Comparison of ENCODE assay signal across 13 cellular contexts in genomic region chr22:37270928-37271650, GRCh38. TPM values are rescaled to one million over a fixed set of nuclear protein-coding genes. Genes with fewer than 3 reads are reported as not detected.
DNase-seq lines count a peak whose midpoint lies in the region; ATAC-seq and TF ChIP-seq lines count a peak whose summit lies in the region.
"Had no signal": no experiment of that assay in that cellular context is flagged by ENCODE, and none has a peak within 500 bp of the region (broad histone marks: within the 10 kb centered on the region; RNA-seq: fewer than 3 reads in every experiment).

No MANE protein-coding gene starts in this region.

- H3F3A ChIP-seq in neural progenitor cell (ENCODE audit: low read depth): no peaks in the 10 kb centered on the region

- peaks cover 6% of the 10 kb centered on the region for H3K4me1 ChIP-seq in neural progenitor cell

- H3K9me3 ChIP-seq in neural progenitor cell (ENCODE audit: low read depth): no peaks in the 10 kb centered on the region

- H3K4me1 Mint-ChIP-seq in naive B cell (peaks cover 50 to 56% (median 55%) of the 10 kb centered on the region in 3 donors), neural progenitor cell (peaks cover 7% of the 10 kb centered on the region)

- peak; percentile 58 for DNase-seq in EH (ENCODE audit: low read depth)
- DNase-seq in Kasumi-1 (lab: John Stamatoyannopoulos, UW): peak; percentile 20 to 23
- peak; percentile 10 for DNase-seq in amniotic epithelial cell (ENCODE audit: low read depth)
- no peak for DNase-seq in naive B cell
- DNase-seq in neural progenitor cell (ENCODE audit: low spot score): no peak
- no peak for DNase-seq in NCI-H524 (lab: John Stamatoyannopoulos, UW)
- DNase-seq: activated CD8-positive, alpha-beta T cell treated with anti-CD3 and anti-CD28 coated beads for 36 hours; CD8-positive, alpha-beta T cell; kidney glomerular epithelial cell; MM.1S; PC-9 had no signal

- H3K27ac Mint-ChIP-seq in naive B cell: peak overlapping the region in 4 of 6 donors; percentile 20 to 82 (median 37)
- no peak overlapping the region for H3K27ac Mint-ChIP-seq in neural progenitor cell
- H3K27ac Mint-ChIP-seq: activated CD8-positive, alpha-beta T cell treated with anti-CD3 and anti-CD28 coated beads for 36 hours; CD8-positive, alpha-beta T cell had no signal

- H3K9me3 Mint-ChIP-seq in naive B cell (peaks cover 0 to 4% (median 0%) of the 10 kb centered on the region in 7 donors), neural progenitor cell (no peaks in the 10 kb centered on the region)
- H3K9me3 Mint-ChIP-seq: activated CD8-positive, alpha-beta T cell treated with anti-CD3 and anti-CD28 coated beads for 36 hours; CD8-positive, alpha-beta T cell had no signal

- no peak overlapping the region for H3K9ac ChIP-seq in neural progenitor cell

- H2AFZ ChIP-seq in neural progenitor cell (replicated peaks): no peak overlapping the region
- H2AFZ ChIP-seq: PC-9 had no signal

- ATAC-seq in naive B cell (ENCODE audit: low read depth in 2 of 2) (no peak), HG02642 (IDR thresholded peaks at IDR 0.05; ENCODE audit: poor library complexity, unreplicated experiment) (no peak)
- ATAC-seq: activated CD8-positive, alpha-beta T cell treated with anti-CD3 and anti-CD28 coated beads for 36 hours; CD8-positive, alpha-beta T cell had no signal

- H3K4me3 ChIP-seq in neural progenitor cell: no peak overlapping the region
- H3K4me3 ChIP-seq: PC-9 had no signal

- H3K27me3 ChIP-seq in neural progenitor cell: no peaks in the 10 kb centered on the region

- H3K4me2 ChIP-seq in neural progenitor cell: no peak overlapping the region
- H3K4me2 ChIP-seq: PC-9 had no signal

- H3K4me3 Mint-ChIP-seq in naive B cell (no peak overlapping the region), neural progenitor cell (no peak overlapping the region)
- H3K4me3 Mint-ChIP-seq: activated CD8-positive, alpha-beta T cell treated with anti-CD3 and anti-CD28 coated beads for 36 hours; CD8-positive, alpha-beta T cell had no signal

- H3K36me3 ChIP-seq in neural progenitor cell: no peaks in the 10 kb centered on the region

- H3K36me3 Mint-ChIP-seq in naive B cell (no peaks in the 10 kb centered on the region), neural progenitor cell (no peaks in the 10 kb centered on the region)
- H3K36me3 Mint-ChIP-seq: CD8-positive, alpha-beta T cell had no signal

- H3K27me3 Mint-ChIP-seq in naive B cell (no peaks in the 10 kb centered on the region), neural progenitor cell (ENCODE audit: insufficient read depth, low read depth) (peaks cover 9% of the 10 kb centered on the region)
- H3K27me3 Mint-ChIP-seq: activated CD8-positive, alpha-beta T cell treated with anti-CD3 and anti-CD28 coated beads for 36 hours had no signal

- H4K20me1 ChIP-seq in neural progenitor cell (ENCODE audit: low read depth): no peaks in the 10 kb centered on the region

- no peak for TF ChIP-seq CTCF in neural progenitor cell (IDR thresholded peaks at IDR 0.05)

- H3K79me2 ChIP-seq in neural progenitor cell (ENCODE audit: low read depth): no peaks in the 10 kb centered on the region

- no peak overlapping the region for H3K27ac ChIP-seq in neural progenitor cell
- H3K27ac ChIP-seq: PC-9 had no signal

RNA-seq across cellular contexts. Expression of gene CYTH4, which starts 11.2 kb away (rescaled TPM):
- polyA plus RNA-seq in naive B cell (ENCODE audit: low read depth in 6 of 6): 10 to 100 TPM; 29.3 to 74.9 (median 46.1) TPM
- total RNA-seq in neural progenitor cell (ENCODE audit: low replicate concordance): not detected in 2 replicates
- total RNA-seq: myocyte, PC-9 had no signal

RNA-seq across cellular contexts. Expression of gene RAC2, which starts 27.0 kb away (rescaled TPM):
- 100 to 1,000 TPM; 671 to 842 (median 780) TPM for polyA plus RNA-seq in naive B cell (ENCODE audit: low read depth in 6 of 6)
- total RNA-seq in neural progenitor cell (ENCODE audit: low replicate concordance): 1.7 and 2.1 TPM in 2 replicates
- total RNA-seq: myocyte had no signal

RNA-seq across cellular contexts. Expression of gene SSTR3, which starts 58.8 kb away (rescaled TPM):
- polyA plus RNA-seq in naive B cell (ENCODE audit: low read depth in 6 of 6): under 1 TPM in 5 of 6 donors, not detected in 1; 0.08 to 0.63 (median 0.45) TPM
- 0.19 and 0.53 TPM in 2 replicates for total RNA-seq in neural progenitor cell (ENCODE audit: low replicate concordance)
- total RNA-seq: myocyte, PC-9 had no signal

Comparison
In these comparisons a context has a peak if more than half of its experiments do, and no peak if none do; other contexts are left out.
1. DNase-seq: peak in EH (single experiment), Kasumi-1 (2 of 2) and amniotic epithelial cell (single experiment); none in naive B cell (single experiment), neural progenitor cell (single experiment) and NCI-H524 (0 of 2).